ENCODE assay signal across 15 cellular contexts in the genomic region with DNA sequence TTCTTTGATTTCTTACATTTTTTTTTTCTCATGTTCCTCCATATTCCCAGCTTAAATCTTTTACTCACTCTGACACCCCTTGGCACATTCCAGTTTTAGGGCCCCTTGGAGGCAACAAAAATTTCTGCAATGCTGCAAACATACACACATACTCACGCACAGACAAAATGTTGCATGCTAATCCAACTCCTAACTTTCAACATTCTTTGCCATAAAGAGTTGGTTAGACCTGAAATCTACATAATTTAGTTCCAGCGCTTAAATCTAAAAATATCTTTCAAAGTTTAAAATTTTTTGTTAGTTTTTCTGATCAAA.
DNase-seq lines count a peak whose midpoint lies in the region; ATAC-seq and TF ChIP-seq lines count a peak whose summit lies in the region.
"Had no signal": no experiment of that assay in that cellular context is flagged by ENCODE, and none has a peak within 500 bp of the region (broad histone marks: within the 10 kb centered on the region; RNA-seq: fewer than 3 reads in every experiment).

No MANE protein-coding gene starts in this region.

- TSS peak; percentile 12 for BruUV-seq in HCT116 (replicated peaks; lab: Mats Ljungman, UMichigan)

- H3K27me3 ChIP-seq in HCT116 (ENCODE audit: insufficient read depth, low read length): no peaks in the 10 kb centered on the region
- no peaks in the 10 kb centered on the region for H3K27me3 ChIP-seq in SJSA1 (replicated peaks)
- no peaks in the 10 kb centered on the region for H3K27me3 ChIP-seq in MM.1S (replicated peaks; ENCODE audit: insufficient read depth, low read length)

- H3K4me3 ChIP-seq in HCT116 (replicated peaks in 1 of 2; ENCODE audit: low read depth in 1 of 2, low read length in 2 of 2) (peak overlapping the region; percentile 41 to 58), SJSA1 (no peak overlapping the region), retinal pigment epithelial cell (ENCODE audit: low read length) (peak overlapping the region; percentile 29), MM.1S (ENCODE audit: low read length) (no peak overlapping the region)
- H3K4me3 ChIP-seq: mucosa of descending colon, thoracic aorta had no signal

- peak overlapping the region; percentile 81 for H3K27ac ChIP-seq in HCT116 (ENCODE audit: low read depth, low read length)
- peak overlapping the region; percentile 95 for H3K27ac ChIP-seq in SJSA1
- no peak overlapping the region for H3K27ac ChIP-seq in MM.1S (ENCODE audit: low read length)
- H3K27ac ChIP-seq: thoracic aorta had no signal

- H3K79me2 ChIP-seq in HCT116 (ENCODE audit: insufficient read depth, low read length) (no peaks in the 10 kb centered on the region), MM.1S (ENCODE audit: low read length) (no peaks in the 10 kb centered on the region)

- POLR2A ChIA-PET in HCT116 (lab: Charles Lee): no interaction called here

- H3K9me3 ChIP-seq in HCT116 (ENCODE audit: control insufficient read depth in 1 of 2, insufficient read depth in 1 of 2, low read depth in 1 of 2, low read length in 2 of 2) (no peaks in the 10 kb centered on the region), SJSA1 (replicated peaks) (no peaks in the 10 kb centered on the region), MM.1S (replicated peaks; ENCODE audit: insufficient read depth, low read length) (no peaks in the 10 kb centered on the region)
- H3K9me3 ChIP-seq: mucosa of descending colon, thoracic aorta had no signal

- H3K4me1 ChIP-seq in HCT116 (ENCODE audit: control insufficient read depth in 1 of 2, insufficient read depth in 2 of 2, low read length in 2 of 2) (peaks cover 47 to 58% of the 10 kb centered on the region in 2 experiments), SJSA1 (replicated peaks) (peaks cover 58% of the 10 kb centered on the region), MM.1S (ENCODE audit: low read length) (peaks cover 12% of the 10 kb centered on the region; the same call in 1 of the 2 replicates)

- H3K9me2 ChIP-seq in HCT116 (ENCODE audit: insufficient read depth): no peaks in the 10 kb centered on the region
- H3K9me2 ChIP-seq in MM.1S (replicated peaks; ENCODE audit: insufficient read depth, low read length): no peaks in the 10 kb centered on the region

- TF ChIP-seq POLR2A in HCT116 (IDR thresholded peaks at IDR 0.05; ENCODE audit: borderline replicate concordance, extremely low read depth, insufficient read depth, insufficient read length): no peak

- H3K4me2 ChIP-seq in HCT116 (ENCODE audit: low read length) (peak overlapping the region; percentile 94), MM.1S (ENCODE audit: low read depth, low read length) (no peak overlapping the region)

- no peaks in the 10 kb centered on the region for H3F3A ChIP-seq in MM.1S (ENCODE audit: insufficient read depth, low read length)

- no peak for TF ChIP-seq RAD21 in HCT116 (IDR thresholded peaks at IDR 0.05; ENCODE audit: low read depth)

- TF ChIP-seq CTCF in HCT116 (IDR thresholded peaks at IDR 0.05 in 2 of 3, conservative IDR thresholded peaks at IDR 0.05 in 1 of 3; ENCODE audit: borderline replicate concordance in 1 of 3, insufficient read depth in 1 of 3, low read depth in 2 of 3, low read length in 2 of 3): no peak
- TF ChIP-seq CTCF in retinal pigment epithelial cell (conservative IDR thresholded peaks at IDR 0.05; ENCODE audit: low read depth, low read length): no peak
- TF ChIP-seq CTCF in MM.1S (IDR thresholded peaks at IDR 0.05; ENCODE audit: low read length): no peak

- H3K9ac ChIP-seq in HCT116 (ENCODE audit: low read length) (peak overlapping the region; percentile 71), MM.1S (ENCODE audit: low read length) (no peak overlapping the region)

- H2AFZ ChIP-seq in HCT116 (ENCODE audit: low read depth, low read length, poor library complexity, severe bottlenecking) (no peak overlapping the region), MM.1S (ENCODE audit: low read length) (no peak overlapping the region)

- H3K36me3 ChIP-seq in HCT116 (ENCODE audit: control insufficient read depth in 1 of 2, insufficient read depth in 2 of 2, low read length in 2 of 2) (no peaks in the 10 kb centered on the region), SJSA1 (peaks cover 3% of the 10 kb centered on the region; the same call in 1 of the 2 replicates), MM.1S (replicated peaks; ENCODE audit: insufficient read depth, low read length) (no peaks in the 10 kb centered on the region)
- H3K36me3 ChIP-seq: thoracic aorta had no signal

- CTCF ChIA-PET in HCT116 (lab: Charles Lee): no interaction called here

- H4K20me1 ChIP-seq in HCT116 (ENCODE audit: insufficient read depth): peaks cover 3% of the 10 kb centered on the region; the same call in 1 of the 2 replicates
- no peaks in the 10 kb centered on the region for H4K20me1 ChIP-seq in MM.1S (ENCODE audit: insufficient read depth, low read length)

- intact Hi-C loops in HCT116 (cut with micrococcal nuclease): loop anchor here (2.0 kb wide), 2 partner anchors 47 to 103 kb away; a partner anchor contains a TSS

- DNase-seq in HCT116 (ENCODE audit: low read depth, low spot score) (no peak), SJSA1 (ENCODE audit: low read depth in 1 of 2, low spot score in 2 of 2) (peak in 1 of 2 experiments; percentile 72), fibroblast of gingiva (ENCODE audit: low read depth) (peak; percentile 19), retinal pigment epithelial cell (ENCODE audit: low read depth) (no peak), mesenteric fat pad (ENCODE audit: low spot score) (no peak), activated gamma-delta T cell (lab: John Stamatoyannopoulos, UW) (no peak), MM.1S (no peak), OCI-M1 (lab: John Stamatoyannopoulos, UW) (no peak)
- DNase-seq: activated CD4-positive, alpha-beta memory T cell treated with anti-CD3 and anti-CD28 coated beads for 36 hours; activated naive CD4-positive, alpha-beta T cell treated with anti-CD3 and anti-CD28 coated beads, Interleukin-2, amount 50 U/mL, for 16 hours; GOT3; NCI-H1436 treated with DMSO at 0.1 percent for 48 hours; retina had no signal

- ATAC-seq in HCT116: peak; percentile 33

- RAD21 ChIA-PET in HCT116 (lab: Charles Lee; ENCODE audit: low non-redundant PET in 1 of 2, low total read pairs in 2 of 2, uncharacterized antibody in 2 of 2, unreplicated experiment in 2 of 2): no interaction called here

TF ChIP-seq in HCT116, 20 proteins besides CTCF, POLR2A, EP300 and RAD21:
- no peak for TF ChIP-seq ZFX (IDR thresholded peaks at IDR 0.05)
- no peak for TF ChIP-seq SRF (IDR thresholded peaks at IDR 0.05; ENCODE audit: low read depth)
- no peak for TF ChIP-seq EZH2phosphoT487 (IDR thresholded peaks at IDR 0.05; ENCODE audit: borderline replicate concordance)
- no peak for TF ChIP-seq ZNF274 (IDR thresholded peaks at IDR 0.05; ENCODE audit: low read depth, low read length)
- TF ChIP-seq, protein P1, sequence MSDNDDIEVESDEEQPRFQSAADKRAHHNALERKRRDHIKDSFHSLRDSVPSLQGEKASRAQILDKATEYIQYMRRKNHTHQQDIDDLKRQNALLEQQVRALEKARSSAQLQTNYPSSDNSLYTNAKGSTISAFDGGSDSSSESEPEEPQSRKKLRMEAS (IDR thresholded peaks at IDR 0.05): no peak
- TF ChIP-seq JUND (IDR thresholded peaks at IDR 0.05): no peak

Comparison
In these comparisons a context has a peak if more than half of its experiments do, and no peak if none do; other contexts are left out.
1. H3K4me3 ChIP-seq: peak in HCT116 (2 of 2) and retinal pigment epithelial cell (single experiment); none in SJSA1 (single experiment) and MM.1S (single experiment).